ENCODE assay signal across 29 cellular contexts in the genomic region with DNA sequence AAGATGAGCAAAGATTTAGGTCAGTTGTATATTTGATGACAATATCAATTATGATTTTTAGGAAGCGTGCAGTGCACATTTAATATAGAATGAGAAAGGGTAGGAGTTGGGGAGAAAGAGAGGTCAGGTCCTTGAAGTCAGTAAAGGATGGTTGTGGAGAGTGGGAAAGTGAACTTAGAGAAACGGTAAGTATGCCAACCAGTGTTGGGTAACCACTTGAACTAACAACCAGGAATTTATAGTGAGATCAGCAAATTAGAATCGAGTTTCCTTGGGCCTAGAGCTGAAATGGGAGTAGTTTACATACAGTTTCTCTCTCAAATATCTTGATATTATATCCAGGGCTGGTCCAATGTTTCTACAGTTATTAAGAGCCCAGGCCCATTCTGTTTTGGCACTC.
"Had no signal": no experiment of that assay in that cellular context is flagged by ENCODE, and none has a peak within 500 bp of the region (broad histone marks: within the 10 kb centered on the region; RNA-seq: fewer than 3 reads in every experiment).

No MANE protein-coding gene starts in this region.

- H3K27ac ChIP-seq: heart right ventricle, ovary, right lobe of liver, testis, tibial artery had no signal

- H3K4me1 ChIP-seq: heart right ventricle, right lobe of liver, testis, tibial artery had no signal

- H3K9me3 ChIP-seq: ovary, right lobe of liver, testis had no signal

- H3K4me3 Mint-ChIP-seq: effector memory CD8-positive, alpha-beta T cell; immature natural killer cell; memory B cell; natural killer cell; type B pancreatic cell had no signal

- H3K36me3 ChIP-seq: heart right ventricle, ovary, right lobe of liver, tibial artery had no signal

- DNase-seq: cerebellar nuclear complex; cortex of kidney; effector memory CD8-positive, alpha-beta T cell; foreskin melanocyte; glutamatergic neuron; heart right ventricle; hypothalamus; immature natural killer cell; islet precursor cell; kidney glomerular epithelial cell; left colon; left ventricle myocardium superior; natural killer cell; occipital lobe; ovary; retina; right lobe of liver; stimulated activated CD4-positive, alpha-beta T cell treated with anti-CD3 and anti-CD28 coated beads, Interleukin-12 subunit alpha, Interleukin-12 subunit beta, amount 100 ng/mL, for 4 hours; stimulated activated CD4-positive, alpha-beta T cell treated with anti-CD3 and anti-CD28 coated beads, Interleukin-1b, Interleukin-23, amount 100 ng/mL, for 48 hours; stimulated activated CD4-positive, alpha-beta T cell treated with anti-CD3 and anti-CD28 coated beads, Interleukin-4, amount 100 ng/mL, for 1 hour; stimulated activated CD8-positive, alpha-beta memory T cell treated with anti-CD3 and anti-CD28 coated beads, Interleukin-4, amount 100 ng/mL, for 48 hours; stimulated activated naive CD4-positive, alpha-beta T cell; substantia nigra; testis; tibial artery had no signal

- H3K4me3 ChIP-seq: heart right ventricle, lung, ovary, right lobe of liver, smooth muscle cell, testis, tibial artery had no signal

- H3K27me3 Mint-ChIP-seq: effector memory CD8-positive, alpha-beta T cell; memory B cell; type B pancreatic cell had no signal

- H3K4me1 Mint-ChIP-seq: immature natural killer cell, memory B cell, natural killer cell had no signal

- ATAC-seq: effector memory CD8-positive, alpha-beta T cell; heart right ventricle; left colon; left ventricle myocardium superior; natural killer cell; right lobe of liver had no signal

- H3K27me3 ChIP-seq: heart right ventricle, ovary, right lobe of liver, testis, tibial artery had no signal

- H3K27ac Mint-ChIP-seq: effector memory CD8-positive, alpha-beta T cell; immature natural killer cell; memory B cell; natural killer cell; type B pancreatic cell had no signal

- H3K36me3 Mint-ChIP-seq: immature natural killer cell, memory B cell, natural killer cell, type B pancreatic cell had no signal
